Comparison of ENCODE assay signal across 9 cellular contexts in the genomic region with DNA sequence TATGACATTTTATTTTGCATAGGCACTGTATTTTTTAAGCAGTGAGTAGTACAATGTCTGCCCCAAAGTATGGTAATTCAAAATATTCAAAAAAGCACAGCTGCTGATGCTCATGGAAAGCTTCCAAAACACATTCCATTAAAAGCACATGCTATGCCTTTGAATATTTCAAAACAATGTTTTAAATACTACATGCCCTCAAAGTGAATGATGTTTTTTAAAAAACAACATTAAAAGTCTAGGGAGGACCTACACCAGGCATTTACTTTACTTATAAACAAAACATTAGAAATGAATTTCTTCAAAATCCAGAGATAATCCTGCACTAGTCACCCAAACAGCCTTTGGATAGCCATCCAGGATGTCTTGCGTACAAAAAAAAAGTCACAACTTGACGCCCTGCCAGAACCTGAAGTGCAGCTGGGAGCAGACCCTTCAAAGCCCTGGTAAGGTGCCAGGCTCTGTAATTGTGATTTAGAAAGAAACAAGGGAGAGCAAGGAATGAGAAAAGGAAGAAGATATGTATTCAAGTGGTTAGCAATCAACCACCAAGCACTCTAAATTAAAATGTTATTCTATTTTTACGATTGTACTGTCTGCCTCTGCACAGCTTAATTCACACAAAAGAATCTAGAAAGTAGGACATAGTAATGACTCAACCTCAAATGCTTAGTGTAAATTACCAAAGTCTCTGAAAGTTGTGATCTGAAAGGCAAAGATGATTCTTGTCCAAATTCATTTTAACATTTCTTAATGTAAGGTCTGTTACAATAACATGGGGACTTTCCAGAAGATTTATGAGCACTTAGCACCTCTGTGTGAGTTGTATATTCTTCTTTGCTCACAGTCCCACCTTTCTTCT. TPM values are rescaled to one million over a fixed set of nuclear protein-coding genes. Genes with fewer than 3 reads are reported as not detected.
DNase-seq lines count a peak whose midpoint lies in the region; ATAC-seq, FAIRE-seq and TF ChIP-seq lines count a peak whose summit lies in the region.
"Had no signal": no experiment of that assay in that cellular context is flagged by ENCODE, and none has a peak within 500 bp of the region (broad histone marks: within the 10 kb centered on the region; RNA-seq: fewer than 3 reads in every experiment).

No MANE protein-coding gene starts in this region.

- peak; percentile 50 for ATAC-seq in mucosa of descending colon
- ATAC-seq in HG02588 (IDR thresholded peaks at IDR 0.05; ENCODE audit: unreplicated experiment), result no peak
- no peak for ATAC-seq in HG02970 (IDR thresholded peaks at IDR 0.05; ENCODE audit: low FRiP score, unreplicated experiment)

- H3K36me3 ChIP-seq in BJ (ENCODE audit: control insufficient read depth, insufficient read depth, low read length) (no peaks in the 10 kb centered on the region), mucosa of descending colon (ENCODE audit: low read depth) (no peaks in the 10 kb centered on the region)

- POLR2A ChIA-PET in BJ (lab: Charles Lee), result no interaction called here

- no peaks in the 10 kb centered on the region for H3K27me3 ChIP-seq in BJ (ENCODE audit: control insufficient read depth, insufficient read depth, low read length)

- CTCF ChIA-PET in BJ (lab: Yijun Ruan, JAX), result interaction anchor here (0.6 to 1.4 kb wide), 4 partner anchors 16 to 293 kb away, joined by 3 to 4 read pairs (median 3); no protein-coding TSS in a partner anchor

- no peak for TF ChIP-seq EP300 in Ishikawa (IDR thresholded peaks at IDR 0.05; ENCODE audit: borderline replicate concordance)

- TF ChIP-seq RAD21 in Ishikawa (IDR thresholded peaks at IDR 0.05; ENCODE audit: low read depth), result no peak

- H3K4me1 ChIP-seq in mucosa of descending colon (ENCODE audit: low read depth), result no peaks in the 10 kb centered on the region

- intact Hi-C loops in mucosa of descending colon (cut with DNase I, micrococcal nuclease), result no loop called here

- FAIRE-seq in RCC 7860 (lab: Jason Lieb, UNC), result no peak

- peak; percentile 54 for DNase-seq in BJ (ENCODE audit: low read depth)
- DNase-seq in brain pericyte (ENCODE audit: low read depth, low spot score), result peak; percentile 20
- DNase-seq in mucosa of descending colon, result peak in 1 of 3 donors; percentile 42
- DNase-seq in RCC 7860 (ENCODE audit: low spot score), result no peak
- no peak for DNase-seq in pons (ENCODE audit: low spot score)
- DNase-seq: occipital lobe had no signal

- peaks cover 22% of the 10 kb centered on the region for H3K9me3 ChIP-seq in mucosa of descending colon

- H3K4me3 ChIP-seq in BJ (ENCODE audit: low read depth, low read length) (no peak overlapping the region), mucosa of descending colon (no peak overlapping the region)

- no peak for TF ChIP-seq CTCF in BJ (IDR thresholded peaks at IDR 0.05; ENCODE audit: insufficient read depth, low read depth, low read length)
- TF ChIP-seq CTCF in mucosa of descending colon (IDR thresholded peaks at IDR 0.05), result no peak

TF ChIP-seq in Ishikawa, 13 proteins besides CTCF, POLR2A, EP300 and RAD21:
- peak; percentile 70 for TF ChIP-seq NFIC (IDR thresholded peaks at IDR 0.05)
- TF ChIP-seq TEAD4 (IDR thresholded peaks at IDR 0.05), result no peak
TF ChIP-seq in Ishikawa: peak in this region for 1.

RNA-seq across cellular contexts. Expression of a gene that starts 31.9 kb away (rescaled TPM):
- 5.4 and 5.7 TPM in 2 replicates for polyA plus RNA-seq in BJ (2011; rRNA removed)
- 3.3 and 3.7 TPM in 2 replicates for polyA minus RNA-seq in BJ (2011; rRNA and poly(A)+ RNA removed)
- 10 to 100 TPM; 11.7 to 14.4 (median 14.3) TPM for total RNA-seq in mucosa of descending colon

Comparison
In these comparisons a context has a peak if more than half of its experiments do, and no peak if none do; other contexts are left out.
1. DNase-seq: peak in BJ (single experiment) and brain pericyte (single experiment); none in RCC 7860 (single experiment) and pons (single experiment).